18 cellular contexts compared by ENCODE assay signal in the genomic region with DNA sequence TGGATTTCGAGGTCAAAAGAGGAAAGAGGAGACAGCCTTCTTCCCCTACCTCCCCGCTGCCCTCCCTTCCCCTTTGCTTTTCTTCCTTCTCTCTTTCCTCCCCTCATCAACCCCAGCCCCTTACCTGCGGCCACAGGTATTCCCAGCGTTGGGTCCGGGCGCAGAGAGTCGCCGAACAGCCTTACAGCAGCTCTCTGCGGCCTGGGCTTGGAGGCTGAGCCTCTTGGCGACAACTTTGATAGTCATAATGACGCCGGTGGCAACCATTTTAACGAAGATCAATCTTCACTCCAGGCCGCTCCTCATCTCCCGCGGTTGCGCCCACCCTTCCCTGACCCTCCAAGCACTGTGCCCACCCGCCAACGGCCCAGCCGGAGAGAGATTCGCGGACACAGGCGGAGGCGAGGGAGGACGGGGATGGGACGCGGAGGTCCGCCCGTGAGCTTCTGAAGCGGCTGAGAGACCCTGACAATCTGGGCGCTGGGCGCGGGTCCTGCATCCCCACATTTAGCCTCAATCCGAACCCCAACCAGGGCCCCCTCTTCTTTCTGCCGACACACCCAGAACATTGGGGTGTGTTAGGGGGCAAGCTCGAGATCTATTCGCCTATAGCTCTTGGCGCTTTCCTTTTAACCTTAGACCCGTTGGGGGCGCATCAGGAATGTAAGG. TPM values are rescaled to one million over a fixed set of nuclear protein-coding genes. Genes with fewer than 3 reads are reported as not detected.
DNase-seq lines count a peak whose midpoint lies in the region; ATAC-seq and TF ChIP-seq lines count a peak whose summit lies in the region.
"Had no signal": no experiment of that assay in that cellular context is flagged by ENCODE, and none has a peak within 500 bp of the region (broad histone marks: within the 10 kb centered on the region; RNA-seq: fewer than 3 reads in every experiment).

No MANE protein-coding gene starts in this region.

- H3K27ac ChIP-seq in trophoblast cell (ENCODE audit: low read depth, low read length) = no peak overlapping the region
- no peak overlapping the region for H3K27ac ChIP-seq in substantia nigra (ENCODE audit: low read depth, low read length, poor library complexity, severe bottlenecking)
- no peak overlapping the region for H3K27ac ChIP-seq in esophagus squamous epithelium
- H3K27ac ChIP-seq: epithelial cell of prostate, heart right ventricle, tibial nerve had no signal

- no peak overlapping the region for H2BK12ac ChIP-seq in trophoblast cell (ENCODE audit: low read length)

- no peak overlapping the region for H3K4me3 Mint-ChIP-seq in T-helper 1 cell treated with Interleukin-12 subunit alpha and Interleukin-12 subunit beta and Interleukin-4 antibody, amounts not matched to agents 30 μg/mL and 1 μg/mL, for 36 hours
- H3K4me3 Mint-ChIP-seq in central memory CD8-positive, alpha-beta T cell = no peak overlapping the region

- H3K4me1 Mint-ChIP-seq in T-helper 1 cell treated with Interleukin-12 subunit alpha and Interleukin-12 subunit beta and Interleukin-4 antibody, amounts not matched to agents 30 μg/mL and 1 μg/mL, for 36 hours (ENCODE audit: low read depth) = peaks cover 3% of the 10 kb centered on the region
- H3K4me1 Mint-ChIP-seq in central memory CD8-positive, alpha-beta T cell = peaks cover 12% of the 10 kb centered on the region

- peak overlapping the region; percentile 35 for H3K4me2 ChIP-seq in trophoblast cell (ENCODE audit: low read length)

- no peak overlapping the region for H3K14ac ChIP-seq in trophoblast cell (ENCODE audit: low read length)

- H3K18ac ChIP-seq in trophoblast cell (ENCODE audit: low read length) = no peak overlapping the region

- H2AFZ ChIP-seq in trophoblast cell (ENCODE audit: insufficient read depth, low read length, poor library complexity) = no peak overlapping the region

- H3K79me2 ChIP-seq in trophoblast cell (ENCODE audit: control insufficient read depth, insufficient read depth, low read length, poor library complexity) = peaks cover 2% of the 10 kb centered on the region

- H3K9ac ChIP-seq in trophoblast cell (ENCODE audit: low read length) = no peak overlapping the region

- no peak overlapping the region for H4K8ac ChIP-seq in trophoblast cell (ENCODE audit: low read depth, low read length)

- WGBS in trophoblast cell (ENCODE audit: extremely low coverage, insufficient coverage, insufficient read length) = no CpG with 5 or more reads among the region's 40 CpGs
- WGBS in esophagus squamous epithelium, 2 donors = 8 to 14% methylated on average over 17 to 21 of the region's 40 CpGs

- no peak overlapping the region for H2BK5ac ChIP-seq in trophoblast cell (ENCODE audit: low read depth, low read length, poor library complexity)

- no peak for ATAC-seq in central memory CD8-positive, alpha-beta T cell (replicated peaks; ENCODE audit: extremely low read depth, poor library complexity, severe bottlenecking)
- ATAC-seq: activated CD4-positive, CD25-positive, alpha-beta regulatory T cell treated with anti-CD3 and anti-CD28 coated beads, Interleukin-2, amount 50 U/mL, for 24 hours had no signal

- H4K12ac ChIP-seq in trophoblast cell (ENCODE audit: low read depth, low read length) = no peak overlapping the region

- TF ChIP-seq CTCF in esophagus squamous epithelium (IDR thresholded peaks at IDR 0.05) = no peak

- H3K9me3 Mint-ChIP-seq in T-helper 1 cell treated with Interleukin-12 subunit alpha and Interleukin-12 subunit beta and Interleukin-4 antibody, amounts not matched to agents 30 μg/mL and 1 μg/mL, for 36 hours = peaks cover 3% of the 10 kb centered on the region
- H3K9me3 Mint-ChIP-seq in central memory CD8-positive, alpha-beta T cell = no peaks in the 10 kb centered on the region

- intact Hi-C loops in esophagus squamous epithelium (cut with DNase I) = loop anchor here (10.0 kb wide), 1 partner anchor 720 kb away; no protein-coding TSS in a partner anchor

- peak overlapping the region; percentile 66 for H3K27ac Mint-ChIP-seq in T-helper 1 cell treated with Interleukin-12 subunit alpha and Interleukin-12 subunit beta and Interleukin-4 antibody, amounts not matched to agents 30 μg/mL and 1 μg/mL, for 36 hours
- peak overlapping the region; percentile 86 for H3K27ac Mint-ChIP-seq in central memory CD8-positive, alpha-beta T cell (ENCODE audit: low read depth)

- H3K4ac ChIP-seq in trophoblast cell (ENCODE audit: low read depth, low read length) = no peak overlapping the region

- H3K27me3 ChIP-seq in H7 (ENCODE audit: control insufficient read depth, insufficient read depth, low read length) (peaks cover 100% of the 10 kb centered on the region), trophoblast cell (ENCODE audit: insufficient read depth, low read length) (peaks cover 94% of the 10 kb centered on the region), esophagus squamous epithelium (peaks cover 57 to 100% (median 85%) of the 10 kb centered on the region in 4 donors)

- peaks cover 93% of the 10 kb centered on the region for H3K27me3 Mint-ChIP-seq in T-helper 1 cell treated with Interleukin-12 subunit alpha and Interleukin-12 subunit beta and Interleukin-4 antibody, amounts not matched to agents 30 μg/mL and 1 μg/mL, for 36 hours (ENCODE audit: low read depth)
- H3K27me3 Mint-ChIP-seq in central memory CD8-positive, alpha-beta T cell = peaks cover 95% of the 10 kb centered on the region

- no peak overlapping the region for H3K23ac ChIP-seq in trophoblast cell (ENCODE audit: low read length)

- H3K79me1 ChIP-seq in trophoblast cell (ENCODE audit: low read length) = no peaks in the 10 kb centered on the region

- H3K4me1 ChIP-seq in trophoblast cell (ENCODE audit: control insufficient read depth in 1 of 2, insufficient read depth in 2 of 2, low read length in 2 of 2) (peaks cover 20 to 24% of the 10 kb centered on the region in 2 experiments), esophagus squamous epithelium (peaks cover 8 to 65% (median 17%) of the 10 kb centered on the region in 3 donors)

- H3K9me3 ChIP-seq in trophoblast cell (ENCODE audit: insufficient read depth, low read depth, low read length) (peaks cover 12% of the 10 kb centered on the region), esophagus squamous epithelium (peaks cover 0 to 20% (median 13%) of the 10 kb centered on the region in 3 donors)
- H3K9me3 ChIP-seq: tibial nerve had no signal

- H3K4me3 ChIP-seq in H7 (ENCODE audit: insufficient read depth, low read depth, low read length) = no peak overlapping the region
- H3K4me3 ChIP-seq in trophoblast cell (ENCODE audit: low read depth, low read length) = no peak overlapping the region
- no peak overlapping the region for H3K4me3 ChIP-seq in esophagus squamous epithelium
- H3K4me3 ChIP-seq: GM12878, tibial nerve had no signal

- H3K36me3 ChIP-seq in H7 (replicated peaks; ENCODE audit: control insufficient read depth, insufficient read depth, low read length) (no peaks in the 10 kb centered on the region), trophoblast cell (ENCODE audit: control insufficient read depth in 1 of 2, insufficient read depth in 2 of 2, low read length in 2 of 2) (no peaks in the 10 kb centered on the region), esophagus squamous epithelium (no peaks in the 10 kb centered on the region)
- H3K36me3 ChIP-seq: tibial nerve had no signal

- no peak overlapping the region for H4K91ac ChIP-seq in trophoblast cell (ENCODE audit: low read depth, low read length)

- no peak overlapping the region for H2AK5ac ChIP-seq in trophoblast cell (ENCODE audit: low read length)

- no peak for TF ChIP-seq POLR2A in esophagus squamous epithelium (IDR thresholded peaks at IDR 0.05)

- H2BK120ac ChIP-seq in trophoblast cell (ENCODE audit: insufficient read depth, low read length, poor library complexity) = no peak overlapping the region

- H3K36me3 Mint-ChIP-seq in T-helper 1 cell treated with Interleukin-12 subunit alpha and Interleukin-12 subunit beta and Interleukin-4 antibody, amounts not matched to agents 30 μg/mL and 1 μg/mL, for 36 hours (ENCODE audit: low read depth) = peaks cover 8% of the 10 kb centered on the region
- H3K36me3 Mint-ChIP-seq in central memory CD8-positive, alpha-beta T cell (ENCODE audit: insufficient read depth) = peaks cover 66% of the 10 kb centered on the region

- no peak for DNase-seq in T-helper 1 cell
- DNase-seq in H7 = peak; percentile 70
- no peak for DNase-seq in central memory CD8-positive, alpha-beta T cell (ENCODE audit: low spot score in 2 of 2)
- no peak for DNase-seq in trophoblast cell
- no peak for DNase-seq in A172 (ENCODE audit: low spot score)
- no peak for DNase-seq in substantia nigra (lab: John Stamatoyannopoulos, UW)
- no peak for DNase-seq in esophagus squamous epithelium (lab: John Stamatoyannopoulos, UW)
- DNase-seq: activated gamma-delta T cell treated with Interleukin-2 at 50 U/mL for 16 hours, DMS79 treated with DMSO at 0.1 percent for 48 hours, heart right ventricle, NCI-H1105 treated with DMSO at 0.1 percent for 48 hours had no signal

RNA-seq across cellular contexts. Expression of a gene that starts 1.5 kb away (rescaled TPM):
- total RNA-seq in H7 (2014; rRNA removed; shearing (Covaris generic)) = not detected in 2 replicates
- polyA plus RNA-seq in trophoblast cell (2013) = 0.03 TPM in 2 replicates
- not detected in 2 replicates for total RNA-seq in A172 (2014; rRNA removed; shearing (Covaris generic))
- not detected for total RNA-seq in esophagus squamous epithelium
- total RNA-seq: GM12878, heart right ventricle, HT1080, liver, tibial nerve had no signal
- polyA plus RNA-seq: GM12878, heart right ventricle, liver had no signal

RNA-seq across cellular contexts. Expression of a gene that starts 7.3 kb away (rescaled TPM):
- total RNA-seq in H7 (2014; rRNA removed; shearing (Covaris generic)) = 0.07 TPM in 1 of 2 replicates, not detected in the other
- polyA plus RNA-seq in trophoblast cell (2013) = 0.28 and 0.37 TPM in 2 replicates
- total RNA-seq in A172 (2014; rRNA removed; shearing (Covaris generic)) = 4.2 and 5.2 TPM in 2 replicates
- not detected for total RNA-seq in esophagus squamous epithelium
- total RNA-seq: GM12878, heart right ventricle, liver had no signal
- polyA plus RNA-seq: GM12878, heart right ventricle, liver had no signal

RNA-seq across cellular contexts. Expression of a gene that starts 14.3 kb away (rescaled TPM):
- total RNA-seq in H7 (2014; rRNA removed; shearing (Covaris generic)) = not detected in 2 replicates
- 0.06 and 0.07 TPM in 2 replicates for polyA plus RNA-seq in trophoblast cell (2013)
- not detected in 2 replicates for total RNA-seq in A172 (2014; rRNA removed; shearing (Covaris generic))
- not detected for total RNA-seq in esophagus squamous epithelium
- total RNA-seq: GM12878, heart right ventricle, HT1080, liver, tibial nerve had no signal
- polyA plus RNA-seq: GM12878, heart right ventricle, liver had no signal

RNA-seq across cellular contexts. Expression of a gene that starts 21.8 kb away (rescaled TPM):
- 0.22 TPM in 1 of 2 replicates, not detected in the other for total RNA-seq in H7 (2014; rRNA removed; shearing (Covaris generic))
- 2.7 and 3.3 TPM in 2 replicates for polyA plus RNA-seq in trophoblast cell (2013)
- total RNA-seq in A172 (2014; rRNA removed; shearing (Covaris generic)) = 17.3 and 23.9 TPM in 2 replicates
- total RNA-seq in esophagus squamous epithelium = not detected
- total RNA-seq: GM12878, heart right ventricle, liver had no signal
- polyA plus RNA-seq: GM12878, heart right ventricle, liver had no signal

RNA-seq across cellular contexts. Expression of a gene that starts 31.3 kb away (rescaled TPM):
- total RNA-seq in H7 (2014; rRNA removed; shearing (Covaris generic)) = 0.03 TPM in 1 of 2 replicates, not detected in the other
- 1.4 and 1.6 TPM in 2 replicates for polyA plus RNA-seq in trophoblast cell (2013)
- 18.1 and 21.7 TPM in 2 replicates for total RNA-seq in A172 (2014; rRNA removed; shearing (Covaris generic))
- under 1 TPM in 2 of 4 donors, not detected in 2; 0.22 to 0.38 TPM for total RNA-seq in esophagus squamous epithelium
- total RNA-seq: GM12878, heart right ventricle, liver had no signal
- polyA plus RNA-seq: GM12878, heart right ventricle, liver had no signal
